17 cellular contexts compared by ENCODE assay signal in the genomic region with DNA sequence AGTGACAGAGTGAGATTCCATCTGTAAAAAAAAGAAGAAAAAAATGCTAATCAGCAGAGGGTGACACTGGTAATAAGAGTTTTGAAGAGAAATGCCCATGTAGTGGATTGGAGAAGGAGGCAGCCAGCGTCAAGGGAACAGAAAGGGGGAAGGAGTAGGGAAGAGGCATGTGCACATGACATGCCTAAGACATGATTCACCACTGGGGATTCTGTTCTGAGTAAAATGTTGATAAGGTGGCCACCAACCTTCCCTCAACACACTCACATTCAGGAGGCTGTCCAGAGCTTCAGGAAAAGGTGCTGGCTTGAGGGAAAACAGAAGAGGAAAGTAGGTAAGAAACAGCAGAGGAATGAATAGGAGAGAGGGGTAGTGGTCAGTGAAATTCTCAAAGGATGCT. TPM values are rescaled to one million over a fixed set of nuclear protein-coding genes. Genes with fewer than 3 reads are reported as not detected.
DNase-seq lines count a peak whose midpoint lies in the region; ATAC-seq, FAIRE-seq and TF ChIP-seq lines count a peak whose summit lies in the region.
"Had no signal": no experiment of that assay in that cellular context is flagged by ENCODE, and none has a peak within 500 bp of the region (broad histone marks: within the 10 kb centered on the region; RNA-seq: fewer than 3 reads in every experiment).

No MANE protein-coding gene starts in this region.

- H3K4me2 ChIP-seq in PC-3 (ENCODE audit: low read length), result no peak overlapping the region

- no peak overlapping the region for H2AFZ ChIP-seq in PC-3 (ENCODE audit: low read length)

- peak overlapping the region; percentile 42 for H3K27ac Mint-ChIP-seq in chondrocyte (ENCODE audit: unreplicated experiment)

- no peak overlapping the region for H3K27ac ChIP-seq in PC-3 (ENCODE audit: low read length)

- no peaks in the 10 kb centered on the region for H4K20me1 ChIP-seq in PC-3 (ENCODE audit: low read length)

- H3K4me3 ChIP-seq in PC-3 (ENCODE audit: low read length), result no peak overlapping the region

- H3K9me3 Mint-ChIP-seq in chondrocyte (ENCODE audit: low read depth), result no peaks in the 10 kb centered on the region

- no peaks in the 10 kb centered on the region for H3F3A ChIP-seq in PC-3 (ENCODE audit: low read length, unreplicated experiment)

- FAIRE-seq in GM12892 (lab: Jason Lieb, UNC), result no peak

- ATAC-seq in PC-3, result peak; percentile 38; the same call in 1 of the 2 replicates

- peaks cover 6% of the 10 kb centered on the region; the same call in 1 of the 2 replicates for H3K4me1 ChIP-seq in PC-3 (ENCODE audit: insufficient read depth, low read length)

- no peak overlapping the region for H3K4me3 Mint-ChIP-seq in chondrocyte (ENCODE audit: unreplicated experiment)
- H3K4me3 Mint-ChIP-seq: naive B cell had no signal

- H3K36me3 ChIP-seq in PC-3 (ENCODE audit: low read depth, low read length), result no peaks in the 10 kb centered on the region

- H3K4me1 Mint-ChIP-seq in chondrocyte (ENCODE audit: low read depth), result peaks cover 13% of the 10 kb centered on the region

- H3K9me3 ChIP-seq in PC-3 (ENCODE audit: low read length), result no peaks in the 10 kb centered on the region

- CTCF ChIA-PET in PC-3 (lab: Charles Lee), result no interaction called here

- intact Hi-C loops in PC-3 (cut with micrococcal nuclease), result no loop called here
- intact Hi-C loops in head of caudate nucleus (cut with DNase I), result no loop called here

- H3K27me3 Mint-ChIP-seq in chondrocyte (ENCODE audit: low read depth), result no peaks in the 10 kb centered on the region

- BruUV-seq in PC-3 (replicated peaks; lab: Mats Ljungman, UMichigan), result no TSS peak

- no peaks in the 10 kb centered on the region for H3K9me2 ChIP-seq in PC-3 (replicated peaks; ENCODE audit: low read length)

- H3K27me3 ChIP-seq in PC-3 (ENCODE audit: low read length), result no peaks in the 10 kb centered on the region

- TF ChIP-seq CTCF in PC-3 (conservative IDR thresholded peaks at IDR 0.05; ENCODE audit: low read depth, low read length), result no peak
- TF ChIP-seq CTCF in chondrocyte (IDR thresholded peaks at IDR 0.05), result no peak

- H3K9ac ChIP-seq in PC-3 (ENCODE audit: low read length), result no peak overlapping the region

- H3K36me3 Mint-ChIP-seq in chondrocyte (ENCODE audit: low read depth), result no peaks in the 10 kb centered on the region

- peak; percentile 72 for DNase-seq in ELF-1 (ENCODE audit: low read depth, low spot score)
- peak; percentile 68 for DNase-seq in PC-3
- DNase-seq in chondrocyte (ENCODE audit: low spot score), result no peak
- peak; percentile 23 for DNase-seq in myocyte (ENCODE audit: low read depth)
- no peak for DNase-seq in NCI-H1105 treated with DMSO at 0.1 percent for 48 hours (lab: John Stamatoyannopoulos, UW)
- DNase-seq in GM12892 (ENCODE audit: insufficient read length), result no peak
- DNase-seq in SHP77 (lab: John Stamatoyannopoulos, UW), result no peak
- DNase-seq in head of caudate nucleus, result no peak
- DNase-seq: activated CD8-positive, alpha-beta memory T cell treated with anti-CD3 and anti-CD28 coated beads for 24 hours; activated gamma-delta T cell treated with Interleukin-2 at 50 U/mL for 16 hours; central memory CD4-positive, alpha-beta T cell; COR-L47; naive B cell; NCI-H1105; NCI-H446 treated with DMSO at 0.1 percent for 48 hours; substantia nigra; T-helper 9 cell had no signal

- H3K79me2 ChIP-seq in PC-3 (ENCODE audit: low read length), result no peaks in the 10 kb centered on the region

- POLR2A ChIA-PET in PC-3 (lab: Charles Lee; ENCODE audit: unreplicated experiment), result no interaction called here

- no peak for TF ChIP-seq POLR2A in GM12892 (IDR thresholded peaks at IDR 0.05; ENCODE audit: low read depth, low read length)

RNA-seq across cellular contexts. Expression of a gene that starts 39.9 kb away (rescaled TPM):
- total RNA-seq in PC-3 (2014; rRNA removed), result not detected in 2 replicates
- total RNA-seq in chondrocyte, result not detected in 3 replicates
- not detected in 2 replicates for total RNA-seq in myocyte
- polyA plus RNA-seq in myocyte (2012), result not detected
- not detected for polyA plus RNA-seq in GM12892 (2012; ENCODE audit: missing spikeins)

Comparison
In these comparisons a context has a peak if more than half of its experiments do, and no peak if none do; other contexts are left out.
1. DNase-seq: peak in ELF-1 (single experiment), PC-3 (single experiment) and myocyte (single experiment); none in chondrocyte (single experiment), NCI-H1105 treated with DMSO at 0.1 percent for 48 hours (single experiment), GM12892 (single experiment), SHP77 (0 of 2) and head of caudate nucleus (0 of 42).